ENCODE assay signal across 15 cellular contexts in the genomic region with DNA sequence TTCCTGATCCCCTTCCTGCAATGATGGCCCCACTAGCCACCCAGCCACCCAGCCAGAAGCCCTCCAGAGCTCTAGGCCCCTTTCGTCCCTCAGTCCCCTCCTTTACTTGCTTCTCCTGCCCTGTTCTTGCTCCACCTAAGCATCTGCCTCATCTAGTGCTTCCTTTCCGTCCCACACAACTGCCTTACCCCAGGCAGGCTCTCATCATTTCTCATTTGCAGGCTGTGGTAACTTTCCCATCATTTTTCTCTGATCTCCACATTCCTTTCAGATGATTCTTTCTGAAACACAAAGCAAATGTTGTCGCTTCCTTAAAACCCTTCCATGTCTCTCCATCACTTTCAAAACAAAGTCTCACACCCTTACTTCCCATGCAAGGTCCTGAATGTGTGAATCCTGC.
DNase-seq lines count a peak whose midpoint lies in the region; TF ChIP-seq lines count a peak whose summit lies in the region.
"Had no signal": no experiment of that assay in that cellular context is flagged by ENCODE, and none has a peak within 500 bp of the region (broad histone marks: within the 10 kb centered on the region; RNA-seq: fewer than 3 reads in every experiment).

No MANE protein-coding gene starts in this region.

- no peak overlapping the region for H3K4me2 ChIP-seq in smooth muscle cell

- H3K9ac ChIP-seq in smooth muscle cell (ENCODE audit: low read depth), result no peak overlapping the region

- TF ChIP-seq CTCF in astrocyte of the spinal cord (IDR thresholded peaks at IDR 0.05; ENCODE audit: low read depth, low read length), result no peak
- TF ChIP-seq CTCF in kidney epithelial cell (IDR thresholded peaks at IDR 0.05; ENCODE audit: insufficient read depth, low read length, poor library complexity, severe bottlenecking), result no peak
- TF ChIP-seq CTCF in smooth muscle cell (IDR thresholded peaks at IDR 0.05; ENCODE audit: borderline replicate concordance, insufficient read depth, poor library complexity, severe bottlenecking), result no peak

- H3K27me3 ChIP-seq in kidney epithelial cell (ENCODE audit: control insufficient read depth, insufficient read depth, low read length), result no peaks in the 10 kb centered on the region
- H3K27me3 ChIP-seq in smooth muscle cell (ENCODE audit: low read depth), result no peaks in the 10 kb centered on the region
- H3K27me3 ChIP-seq: colonic mucosa, Peyer's patch had no signal

- H2AFZ ChIP-seq in smooth muscle cell (ENCODE audit: low read depth), result no peak overlapping the region

- H4K20me1 ChIP-seq in smooth muscle cell (ENCODE audit: low read depth), result no peaks in the 10 kb centered on the region

- 40% methylated on average over 3 of the region's 3 CpGs for WGBS in smooth muscle cell (ENCODE audit: low lambda C conversion rate)

- H3K27ac ChIP-seq in smooth muscle cell (ENCODE audit: low read depth), result no peak overlapping the region
- H3K27ac ChIP-seq: colonic mucosa, neutrophil, Peyer's patch had no signal

- no peaks in the 10 kb centered on the region for H3K79me2 ChIP-seq in smooth muscle cell (ENCODE audit: low read depth)

- no peaks in the 10 kb centered on the region for H3K9me3 ChIP-seq in smooth muscle cell (replicated peaks; ENCODE audit: low read depth)
- H3K9me3 ChIP-seq: Caco-2, colonic mucosa, neutrophil, Peyer's patch had no signal

- DNase-seq in AG20443 (ENCODE audit: low spot score) (peak; percentile 23), LHCN-M2 (ENCODE audit: low read depth) (peak; percentile 45), astrocyte of the spinal cord (ENCODE audit: low read depth, low spot score) (peak; percentile 60), kidney epithelial cell (ENCODE audit: low read depth) (peak; percentile 55), smooth muscle cell (lab: John Stamatoyannopoulos, UW; ENCODE audit: unreplicated experiment) (no peak), NCI-H146 (lab: John Stamatoyannopoulos, UW) (no peak), SHP77 treated with DMSO at 0.1 percent for 48 hours (lab: John Stamatoyannopoulos, UW) (no peak), mucosa of gallbladder (ENCODE audit: low spot score) (no peak)
- DNase-seq: activated CD8-positive, alpha-beta T cell treated with anti-CD3 and anti-CD28 coated beads, Interleukin-2, amount 10 ng/mL, durations not matched to agents 7 days and 5 days; Caco-2; colonic mucosa; GDM1; NCI-H748 treated with DMSO at 0.1 percent for 48 hours; Peyer's patch had no signal

- H3K36me3 ChIP-seq in kidney epithelial cell (ENCODE audit: control insufficient read depth, insufficient read depth, low read length), result no peaks in the 10 kb centered on the region
- no peaks in the 10 kb centered on the region for H3K36me3 ChIP-seq in smooth muscle cell (ENCODE audit: low read depth)
- H3K36me3 ChIP-seq: colonic mucosa, neutrophil, Peyer's patch had no signal

- H3K4me3 ChIP-seq in astrocyte of the spinal cord (ENCODE audit: low read depth, low read length) (no peak overlapping the region), kidney epithelial cell (ENCODE audit: low read depth, low read length) (no peak overlapping the region), smooth muscle cell (no peak overlapping the region)
- H3K4me3 ChIP-seq: colonic mucosa, Peyer's patch had no signal

- in situ Hi-C loops in astrocyte of the spinal cord (cut with HindIII; ENCODE audit: low sequenced_read_pairs), result no loop called here

- no peaks in the 10 kb centered on the region for H3F3A ChIP-seq in smooth muscle cell (ENCODE audit: low read depth)

- no peaks in the 10 kb centered on the region for H3K4me1 ChIP-seq in smooth muscle cell (ENCODE audit: low read depth)
- H3K4me1 ChIP-seq: colonic mucosa, Peyer's patch had no signal

Comparison
In these comparisons a context has a peak if more than half of its experiments do, and no peak if none do; other contexts are left out.
1. DNase-seq: peak in AG20443 (single experiment), LHCN-M2 (single experiment), astrocyte of the spinal cord (single experiment) and kidney epithelial cell (single experiment); none in smooth muscle cell (single experiment), NCI-H146 (single experiment), SHP77 treated with DMSO at 0.1 percent for 48 hours (single experiment) and mucosa of gallbladder (single experiment).